ENCODE assay signal across 27 cellular contexts in the genomic region with DNA sequence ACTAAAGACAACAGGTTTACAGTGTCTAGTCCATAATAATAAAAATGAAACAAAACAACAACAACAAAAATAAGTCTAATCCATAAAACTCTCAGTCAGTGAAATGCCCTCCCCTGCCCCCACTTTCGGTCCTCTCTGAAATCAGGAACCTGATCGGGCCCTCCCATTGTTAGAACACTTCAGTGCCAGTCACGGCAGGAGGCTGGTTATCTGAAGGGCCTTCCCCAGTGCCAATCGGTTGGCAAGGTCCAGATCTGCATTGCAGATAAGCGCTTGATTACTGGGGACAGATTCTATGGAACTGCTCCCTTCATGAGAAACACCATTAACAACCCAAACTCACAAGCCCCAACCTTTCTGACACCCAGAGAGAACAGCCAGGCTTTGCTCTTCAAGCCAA.
"Had no signal": no experiment of that assay in that cellular context is flagged by ENCODE, and none has a peak within 500 bp of the region (broad histone marks: within the 10 kb centered on the region; RNA-seq: fewer than 3 reads in every experiment).

No MANE protein-coding gene starts in this region.

- H3K36me3 ChIP-seq: ascending aorta, breast epithelium, cardiac muscle cell, colonic mucosa had no signal

- H3K9me3 ChIP-seq: ascending aorta, breast epithelium, colonic mucosa had no signal

- H3K4me1 ChIP-seq: ascending aorta, breast epithelium, colonic mucosa had no signal

- DNase-seq: activated CD4-positive, alpha-beta memory T cell treated with anti-CD3 and anti-CD28 coated beads, Interleukin-2, amount 10 ng/mL, durations not matched to agents 7 days and 5 days; activated CD4-positive, alpha-beta T cell treated with anti-CD3 and anti-CD28 coated beads for 1 hour; activated CD4-positive, alpha-beta T cell treated with anti-CD3 and anti-CD28 coated beads for 4 hours; activated CD4-positive, alpha-beta T cell treated with anti-CD3 and anti-CD28 coated beads, Interleukin-2, amount 10 ng/mL, durations not matched to agents 7 days and 5 days; activated CD4-positive, alpha-beta T cell treated with anti-CD3 and anti-CD28 coated beads, Interleukin-2, amount 50 U/mL, for 4 hours; activated CD8-positive, alpha-beta memory T cell treated with anti-CD3 and anti-CD28 coated beads, Interleukin-2, amount 50 U/mL, for 48 hours; activated gamma-delta T cell; activated naive CD4-positive, alpha-beta T cell; activated naive CD4-positive, alpha-beta T cell treated with anti-CD3 and anti-CD28 coated beads, Interleukin-2, amount 10 ng/mL, durations not matched to agents 7 days and 5 days; activated naive CD8-positive, alpha-beta T cell treated with anti-CD3 and anti-CD28 coated beads, Interleukin-2, amount 10 ng/mL, durations not matched to agents 7 days and 5 days; activated T-cell treated with anti-CD3 and anti-CD28 coated beads for 4 hours; activated T-cell treated with anti-CD3 and anti-CD28 coated beads, Interleukin-2, amount 50 U/mL, for 24 hours; activated T-cell treated with anti-CD3 and anti-CD28 coated beads, Interleukin-2, amount 50 U/mL, for 72 hours; central memory CD4-positive, alpha-beta T cell; cerebellar nuclear complex; colonic mucosa; effector CD8-positive, alpha-beta T cell; foreskin fibroblast; head of caudate nucleus; T-helper 2 cell had no signal

- ATAC-seq: activated naive CD4-positive, alpha-beta T cell treated with anti-CD3 and anti-CD28 coated beads, Interleukin-2, amount 50 U/mL, for 72 hours; activated T-cell treated with anti-CD3 and anti-CD28 coated beads, Interleukin-2, amount 50 U/mL, for 72 hours; WTC11 had no signal

- H3K27me3 ChIP-seq: ascending aorta, breast epithelium, cardiac muscle cell, colonic mucosa had no signal

- H3K4me3 ChIP-seq: ascending aorta, breast epithelium, cardiac muscle cell, colonic mucosa had no signal

- H3K27ac ChIP-seq: ascending aorta, breast epithelium, cardiac muscle cell, colonic mucosa, epithelial cell of prostate, VCaP had no signal
